10 cellular contexts compared by ENCODE assay signal in the genomic region with DNA sequence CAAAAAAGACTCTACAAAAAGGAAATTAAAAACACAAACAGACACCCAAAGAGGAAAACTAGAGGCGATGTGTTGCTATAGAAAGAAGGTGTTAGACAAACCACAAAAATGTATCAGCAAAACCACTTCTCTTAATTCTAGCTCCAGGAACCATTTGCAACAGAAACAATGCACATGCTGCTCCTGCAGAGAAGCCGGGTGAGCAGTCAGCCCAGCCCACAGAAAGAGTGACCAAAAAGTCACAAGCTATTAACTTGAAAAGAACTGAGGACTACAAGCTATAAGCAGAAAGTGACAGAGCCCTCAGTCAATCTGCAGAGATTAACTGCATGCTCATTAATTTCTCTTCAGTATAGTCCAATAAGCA.
DNase-seq lines count a peak whose midpoint lies in the region; ATAC-seq and TF ChIP-seq lines count a peak whose summit lies in the region.
"Had no signal": no experiment of that assay in that cellular context is flagged by ENCODE, and none has a peak within 500 bp of the region (broad histone marks: within the 10 kb centered on the region; RNA-seq: fewer than 3 reads in every experiment).

No MANE protein-coding gene starts in this region.

- no peak for DNase-seq in activated naive CD8-positive, alpha-beta T cell treated with anti-CD3 and anti-CD28 coated beads, Interleukin-2, amount 10 ng/mL, durations not matched to agents 7 days and 5 days
- no peak for DNase-seq in activated naive CD8-positive, alpha-beta T cell treated with anti-CD3 and anti-CD28 coated beads, Interleukin-2, amount 50 U/mL, for 24 hours
- DNase-seq in Kasumi-1 (lab: John Stamatoyannopoulos, UW) (peak; percentile 76 to 81), testis (no peak), mammary epithelial cell (no peak), T-helper 1 cell (no peak), NCI-H69 (lab: John Stamatoyannopoulos, UW) (no peak)
- DNase-seq: caudate nucleus, head of caudate nucleus had no signal

- in situ Hi-C loops in mammary epithelial cell (cut with MboI; ENCODE audit: low sequenced_read_pairs in 2 of 2), result no loop called here

- 78 to 82% methylated on average over 2 of the region's 2 CpGs for WGBS in testis, 2 donors
- 0% methylated on average over 2 of the region's 2 CpGs for WGBS in mammary epithelial cell (ENCODE audit: low coverage, missing lambda C conversion rate)

- H3K79me2 ChIP-seq in mammary epithelial cell (ENCODE audit: insufficient read depth, low read length), result no peaks in the 10 kb centered on the region

- H3K4me3 ChIP-seq in testis (no peak overlapping the region), mammary epithelial cell (replicated peaks in 1 of 3; ENCODE audit: insufficient read depth in 1 of 3, low read depth in 2 of 3, low read length in 3 of 3) (no peak overlapping the region)

- H3K27ac Mint-ChIP-seq in activated naive CD8-positive, alpha-beta T cell treated with anti-CD3 and anti-CD28 coated beads, Interleukin-2, amount 10 ng/mL, durations not matched to agents 7 days and 5 days, result no peak overlapping the region
- H3K27ac Mint-ChIP-seq in activated naive CD8-positive, alpha-beta T cell treated with anti-CD3 and anti-CD28 coated beads, Interleukin-2, amount 50 U/mL, for 24 hours, result no peak overlapping the region

- intact Hi-C loops in testis (cut with DNase I; ENCODE audit: low total_unique reads) (no loop called here), mammary epithelial cell (cut with micrococcal nuclease) (no loop called here)

- no TSS peak for BruUV-seq in mammary epithelial cell (replicated peaks; lab: Mats Ljungman, UMichigan)

- dilution Hi-C loops in mammary epithelial cell (cut with HindIII; ENCODE audit: low sequenced_read_pairs), result no loop called here

- TF ChIP-seq POLR2A in testis (IDR thresholded peaks at IDR 0.05), result no peak

- no peaks in the 10 kb centered on the region for H3K36me3 ChIP-seq in testis (ENCODE audit: low read depth, missing control alignments)
- no peaks in the 10 kb centered on the region for H3K36me3 ChIP-seq in mammary epithelial cell (ENCODE audit: insufficient read depth, low read length)

- no peak overlapping the region for H2AFZ ChIP-seq in mammary epithelial cell (ENCODE audit: low read depth, low read length)

- no peaks in the 10 kb centered on the region for H3K36me3 Mint-ChIP-seq in activated naive CD8-positive, alpha-beta T cell treated with anti-CD3 and anti-CD28 coated beads, Interleukin-2, amount 10 ng/mL, durations not matched to agents 7 days and 5 days
- no peaks in the 10 kb centered on the region for H3K36me3 Mint-ChIP-seq in activated naive CD8-positive, alpha-beta T cell treated with anti-CD3 and anti-CD28 coated beads, Interleukin-2, amount 50 U/mL, for 24 hours (ENCODE audit: low read depth)

- H3K27ac ChIP-seq in testis (no peak overlapping the region), mammary epithelial cell (ENCODE audit: insufficient read depth, low read depth, low read length) (no peak overlapping the region)

- H3K9ac ChIP-seq in mammary epithelial cell (ENCODE audit: insufficient read depth, low read length), result no peak overlapping the region

- H3K9me3 ChIP-seq in testis, result no peaks in the 10 kb centered on the region
- no peaks in the 10 kb centered on the region for H3K9me3 ChIP-seq in mammary epithelial cell (replicated peaks; ENCODE audit: insufficient read depth, low read length)

- no peaks in the 10 kb centered on the region for H4K20me1 ChIP-seq in mammary epithelial cell (ENCODE audit: insufficient read depth, low read length)

- H3K27me3 ChIP-seq in testis (no peaks in the 10 kb centered on the region), mammary epithelial cell (ENCODE audit: insufficient read depth, low read length) (peaks cover 3% of the 10 kb centered on the region)

- TF ChIP-seq CTCF in testis (IDR thresholded peaks at IDR 0.05) (no peak), mammary epithelial cell (conservative IDR thresholded peaks at IDR 0.05 in 1 of 2, IDR thresholded peaks at IDR 0.05 in 1 of 2; ENCODE audit: extremely low read depth in 1 of 2, insufficient read depth in 1 of 2, low read depth in 1 of 2, low read length in 2 of 2) (no peak)

- peaks cover 3% of the 10 kb centered on the region for H3K4me1 Mint-ChIP-seq in activated naive CD8-positive, alpha-beta T cell treated with anti-CD3 and anti-CD28 coated beads, Interleukin-2, amount 10 ng/mL, durations not matched to agents 7 days and 5 days
- H3K4me1 Mint-ChIP-seq in activated naive CD8-positive, alpha-beta T cell treated with anti-CD3 and anti-CD28 coated beads, Interleukin-2, amount 50 U/mL, for 24 hours, result no peaks in the 10 kb centered on the region

- CTCF ChIA-PET in mammary epithelial cell (lab: Charles Lee; ENCODE audit: low non-redundant PET), result no interaction called here

- POLR2A ChIA-PET in activated naive CD8-positive, alpha-beta T cell treated with anti-CD3 and anti-CD28 coated beads, Interleukin-2, amount 10 ng/mL, durations not matched to agents 7 days and 5 days (lab: Charles Lee), result no interaction called here

- ATAC-seq in activated naive CD8-positive, alpha-beta T cell treated with anti-CD3 and anti-CD28 coated beads, Interleukin-2, amount 10 ng/mL, durations not matched to agents 7 days and 5 days (ENCODE audit: low read depth), result peak; percentile 42
- ATAC-seq in activated naive CD8-positive, alpha-beta T cell treated with anti-CD3 and anti-CD28 coated beads, Interleukin-2, amount 50 U/mL, for 24 hours, result no peak
- peak; percentile 74 for ATAC-seq in HG02870 (IDR thresholded peaks at IDR 0.05; ENCODE audit: unreplicated experiment)

- H3K4me2 ChIP-seq in mammary epithelial cell (ENCODE audit: insufficient read depth, low read depth, low read length), result no peak overlapping the region

- H3K4me3 Mint-ChIP-seq in activated naive CD8-positive, alpha-beta T cell treated with anti-CD3 and anti-CD28 coated beads, Interleukin-2, amount 10 ng/mL, durations not matched to agents 7 days and 5 days, result peak overlapping the region; percentile 23
- H3K4me3 Mint-ChIP-seq in activated naive CD8-positive, alpha-beta T cell treated with anti-CD3 and anti-CD28 coated beads, Interleukin-2, amount 50 U/mL, for 24 hours, result no peak overlapping the region

- peaks cover 6% of the 10 kb centered on the region for H3K27me3 Mint-ChIP-seq in activated naive CD8-positive, alpha-beta T cell treated with anti-CD3 and anti-CD28 coated beads, Interleukin-2, amount 10 ng/mL, durations not matched to agents 7 days and 5 days
- no peaks in the 10 kb centered on the region for H3K27me3 Mint-ChIP-seq in activated naive CD8-positive, alpha-beta T cell treated with anti-CD3 and anti-CD28 coated beads, Interleukin-2, amount 50 U/mL, for 24 hours

- H3K4me1 ChIP-seq in testis (no peaks in the 10 kb centered on the region), mammary epithelial cell (ENCODE audit: insufficient read depth, low read length) (no peaks in the 10 kb centered on the region)

- H3K9me3 Mint-ChIP-seq in activated naive CD8-positive, alpha-beta T cell treated with anti-CD3 and anti-CD28 coated beads, Interleukin-2, amount 10 ng/mL, durations not matched to agents 7 days and 5 days, result no peaks in the 10 kb centered on the region
- H3K9me3 Mint-ChIP-seq in activated naive CD8-positive, alpha-beta T cell treated with anti-CD3 and anti-CD28 coated beads, Interleukin-2, amount 50 U/mL, for 24 hours, result no peaks in the 10 kb centered on the region

Comparison
In these comparisons a context has a peak if more than half of its experiments do, and no peak if none do; other contexts are left out.
1. DNase-seq: peak in Kasumi-1 (2 of 2); none in activated naive CD8-positive, alpha-beta T cell treated with anti-CD3 and anti-CD28 coated beads, Interleukin-2, amount 10 ng/mL, durations not matched to agents 7 days and 5 days (single experiment), activated naive CD8-positive, alpha-beta T cell treated with anti-CD3 and anti-CD28 coated beads, Interleukin-2, amount 50 U/mL, for 24 hours (single experiment), testis (single experiment), mammary epithelial cell (single experiment), T-helper 1 cell (0 of 5) and NCI-H69 (single experiment).